24 cellular contexts compared by ENCODE assay signal in genomic region chr1:88538222-88538899, GRCh38.
DNase-seq lines count a peak whose midpoint lies in the region; ATAC-seq and TF ChIP-seq lines count a peak whose summit lies in the region.
"Had no signal": no experiment of that assay in that cellular context is flagged by ENCODE, and none has a peak within 500 bp of the region (broad histone marks: within the 10 kb centered on the region; RNA-seq: fewer than 3 reads in every experiment).

No MANE protein-coding gene starts in this region.

- no peak for TF ChIP-seq CTCF in WTC11 (IDR thresholded peaks at IDR 0.05)
- no peak for TF ChIP-seq CTCF in chondrocyte (IDR thresholded peaks at IDR 0.05)

- H3K27ac Mint-ChIP-seq in WTC11: peak overlapping the region; percentile 32; the same call in 1 of the 2 replicates
- peak overlapping the region; percentile 9 for H3K27ac Mint-ChIP-seq in chondrocyte (ENCODE audit: unreplicated experiment)
- H3K27ac Mint-ChIP-seq: CD14-positive monocyte; CD4-positive, alpha-beta memory T cell; CD4-positive, CD25-positive, alpha-beta regulatory T cell; CD8-positive, alpha-beta memory T cell had no signal

- no peaks in the 10 kb centered on the region for H3K27me3 ChIP-seq in MG63
- H3K27me3 ChIP-seq: BE2C, BLaER1 had no signal

- H3K36me3 Mint-ChIP-seq in WTC11 (no peaks in the 10 kb centered on the region), chondrocyte (ENCODE audit: low read depth) (no peaks in the 10 kb centered on the region)
- H3K36me3 Mint-ChIP-seq: CD14-positive monocyte; CD4-positive, alpha-beta memory T cell; CD4-positive, CD25-positive, alpha-beta regulatory T cell; CD8-positive, alpha-beta memory T cell had no signal

- H3K36me3 ChIP-seq in MG63: no peaks in the 10 kb centered on the region
- H3K36me3 ChIP-seq: BE2C, BLaER1 had no signal

- peaks cover 13% of the 10 kb centered on the region for H3K4me1 Mint-ChIP-seq in WTC11
- no peaks in the 10 kb centered on the region for H3K4me1 Mint-ChIP-seq in chondrocyte (ENCODE audit: low read depth)
- H3K4me1 Mint-ChIP-seq: CD14-positive monocyte; CD4-positive, alpha-beta memory T cell; CD4-positive, CD25-positive, alpha-beta regulatory T cell; CD8-positive, alpha-beta memory T cell had no signal

- no peak overlapping the region for H3K4me3 ChIP-seq in MG63
- H3K4me3 ChIP-seq: BLaER1, GM12878 had no signal

- no peak for ATAC-seq in WTC11
- ATAC-seq in left lobe of liver: peak; percentile 88
- ATAC-seq: GM12878 had no signal

- no peaks in the 10 kb centered on the region for H3K27me3 Mint-ChIP-seq in WTC11 (ENCODE audit: low read depth)
- no peaks in the 10 kb centered on the region for H3K27me3 Mint-ChIP-seq in chondrocyte (ENCODE audit: low read depth)

- POLR2A ChIA-PET in WTC11 (lab: Charles Lee): no interaction called here

- H3K4me3 Mint-ChIP-seq in WTC11: no peak overlapping the region
- no peak overlapping the region for H3K4me3 Mint-ChIP-seq in chondrocyte (ENCODE audit: unreplicated experiment)
- H3K4me3 Mint-ChIP-seq: CD14-positive monocyte; CD4-positive, alpha-beta memory T cell; CD4-positive, CD25-positive, alpha-beta regulatory T cell; CD8-positive, alpha-beta memory T cell had no signal

- H3K9me3 Mint-ChIP-seq in WTC11 (no peaks in the 10 kb centered on the region), chondrocyte (ENCODE audit: low read depth) (no peaks in the 10 kb centered on the region)
- H3K9me3 Mint-ChIP-seq: CD4-positive, alpha-beta memory T cell had no signal

- no peak for DNase-seq in WTC11 (ENCODE audit: low spot score)
- DNase-seq in chondrocyte (ENCODE audit: low spot score): no peak
- no peak for DNase-seq in left lobe of liver (ENCODE audit: low spot score)
- no peak for DNase-seq in NOMO-1 (lab: John Stamatoyannopoulos, UW; ENCODE audit: unreplicated experiment in 2 of 2)
- DNase-seq in SW 1271 (lab: John Stamatoyannopoulos, UW): no peak
- DNase-seq in MG63: no peak
- DNase-seq: 8988T; ACHN; C1 segment of cervical spinal cord; CD4-positive, alpha-beta memory T cell; CD4-positive, CD25-positive, alpha-beta regulatory T cell; CD8-positive, alpha-beta memory T cell; COR-L47; DMS 273 treated with DMSO at 0.1 percent for 48 hours; DMS153; DMS53; DMS79; DND-41; EL; GDM1 had no signal

- H3K9me3 ChIP-seq in MG63: no peaks in the 10 kb centered on the region
- H3K9me3 ChIP-seq: BE2C, BLaER1 had no signal

- CTCF ChIA-PET in WTC11 (lab: Charles Lee): no interaction called here

TF ChIP-seq in WTC11, 78 proteins besides CTCF, POLR2A, EP300 and RAD21:
- TF ChIP-seq FOXK1 (CRISPR knock-in tag; IDR thresholded peaks at IDR 0.05) (no peak), ZNF671 (CRISPR knock-in tag; IDR thresholded peaks at IDR 0.05) (no peak), ESRRA (CRISPR knock-in tag; IDR thresholded peaks at IDR 0.05; ENCODE audit: borderline replicate concordance) (no peak), ZNF263 (CRISPR knock-in tag; IDR thresholded peaks at IDR 0.05; ENCODE audit: low read depth) (no peak), AR (CRISPR knock-in tag; IDR thresholded peaks at IDR 0.05) (no peak), ATF1 (CRISPR knock-in tag; IDR thresholded peaks at IDR 0.05) (no peak), NFE2L1 (CRISPR knock-in tag; IDR thresholded peaks at IDR 0.05) (no peak), TEAD4 (CRISPR knock-in tag; IDR thresholded peaks at IDR 0.05) (no peak), STAT6 (CRISPR knock-in tag; conservative IDR thresholded peaks at IDR 0.05; ENCODE audit: low read depth) (no peak), SMAD3 (CRISPR knock-in tag; IDR thresholded peaks at IDR 0.05; ENCODE audit: borderline replicate concordance) (no peak), HMGA2 (CRISPR knock-in tag; IDR thresholded peaks at IDR 0.05) (no peak), E2F5 (CRISPR knock-in tag; IDR thresholded peaks at IDR 0.05) (no peak), JAZF1 (CRISPR knock-in tag; IDR thresholded peaks at IDR 0.05) (no peak), ZNF423 (CRISPR knock-in tag; IDR thresholded peaks at IDR 0.05) (no peak), RELA (CRISPR knock-in tag; IDR thresholded peaks at IDR 0.05; ENCODE audit: borderline replicate concordance) (no peak), ZNF232 (CRISPR knock-in tag; IDR thresholded peaks at IDR 0.05) (no peak), HMGXB4 (CRISPR knock-in tag; IDR thresholded peaks at IDR 0.05) (no peak), MXD4 (CRISPR knock-in tag; IDR thresholded peaks at IDR 0.05; ENCODE audit: borderline replicate concordance) (no peak), ZBTB21 (CRISPR knock-in tag; IDR thresholded peaks at IDR 0.05; ENCODE audit: borderline replicate concordance) (no peak), GTF2I (CRISPR knock-in tag; conservative IDR thresholded peaks at IDR 0.05) (no peak)
